In genomic region chr20:46309945-46310344, GRCh38 we compare ENCODE assay signal across 17 cellular contexts.
"Had no signal": no experiment of that assay in that cellular context is flagged by ENCODE, and none has a peak within 500 bp of the region (broad histone marks: within the 10 kb centered on the region; RNA-seq: fewer than 3 reads in every experiment).

No MANE protein-coding gene starts in this region.

- H3K4me3 ChIP-seq: left ventricle myocardium inferior, psoas muscle had no signal

- DNase-seq: activated CD4-positive, alpha-beta T cell treated with anti-CD3 and anti-CD28 coated beads for 4 hours; activated CD8-positive, alpha-beta memory T cell treated with anti-CD3 and anti-CD28 coated beads for 24 hours; activated effector memory CD4-positive, alpha-beta T cell treated with anti-CD3 and anti-CD28 coated beads, Interleukin-2, amount 50 U/mL, for 16 hours; caudate nucleus; cortex of kidney; effector memory CD4-positive, alpha-beta T cell; erythroblast; kidney; left ventricle myocardium inferior; mesendoderm; occipital lobe; psoas muscle; stimulated activated CD4-positive, alpha-beta T cell treated with anti-CD3 and anti-CD28 coated beads, Interleukin-12 subunit alpha, Interleukin-12 subunit beta, amount 100 ng/mL, for 4 hours; stimulated activated naive CD4-positive, alpha-beta T cell; trophoblast cell; WERI-Rb-1 had no signal

- H3K27ac ChIP-seq: left ventricle myocardium inferior, psoas muscle, WERI-Rb-1 had no signal

- ATAC-seq: psoas muscle, sciatic nerve had no signal

- H3K36me3 ChIP-seq: left ventricle myocardium inferior, WERI-Rb-1 had no signal

- H3K4me1 ChIP-seq: psoas muscle had no signal

- H3K9me3 ChIP-seq: left ventricle myocardium inferior, psoas muscle had no signal
